ENCODE assay signal across 13 cellular contexts in genomic region chr6:165701564-165702354, GRCh38. TPM values are rescaled to one million over a fixed set of nuclear protein-coding genes. Genes with fewer than 3 reads are reported as not detected.
DNase-seq lines count a peak whose midpoint lies in the region; ATAC-seq, FAIRE-seq and TF ChIP-seq lines count a peak whose summit lies in the region.
"Had no signal": no experiment of that assay in that cellular context is flagged by ENCODE, and none has a peak within 500 bp of the region (broad histone marks: within the 10 kb centered on the region; RNA-seq: fewer than 3 reads in every experiment).

No MANE protein-coding gene starts in this region.

- no peaks in the 10 kb centered on the region for H3K4me1 ChIP-seq in small intestine (ENCODE audit: control insufficient read depth in 2 of 2, insufficient read depth in 1 of 2, low read depth in 1 of 2, low read length in 1 of 2)

- no peaks in the 10 kb centered on the region for H3K36me3 ChIP-seq in small intestine (ENCODE audit: control insufficient read depth in 2 of 2, insufficient read depth in 2 of 2, low read length in 2 of 2)

- H3K27ac Mint-ChIP-seq in chondrocyte (ENCODE audit: unreplicated experiment): peak overlapping the region; percentile 70
- no peak overlapping the region for H3K27ac Mint-ChIP-seq in activated CD8-positive, alpha-beta T cell treated with anti-CD3 and anti-CD28 coated beads for 36 hours
- H3K27ac Mint-ChIP-seq: naive thymus-derived CD4-positive, alpha-beta T cell had no signal

- no peaks in the 10 kb centered on the region for H3K27me3 ChIP-seq in small intestine (ENCODE audit: control insufficient read depth in 2 of 2, insufficient read depth in 2 of 2, low read length in 2 of 2)

- no peak overlapping the region for H3K27ac ChIP-seq in small intestine (ENCODE audit: low read depth in 1 of 2, low read length in 1 of 2)

- H3K9me3 Mint-ChIP-seq in chondrocyte (ENCODE audit: low read depth): peaks cover 7% of the 10 kb centered on the region
- peaks cover 2% of the 10 kb centered on the region for H3K9me3 Mint-ChIP-seq in activated CD8-positive, alpha-beta T cell treated with anti-CD3 and anti-CD28 coated beads for 36 hours

- ATAC-seq in GM18502 (IDR thresholded peaks at IDR 0.05; ENCODE audit: poor library complexity, unreplicated experiment) (peak; percentile 53), GM19468 (IDR thresholded peaks at IDR 0.05; ENCODE audit: extremely low read depth, unreplicated experiment) (peak; percentile 89), HG03108 (IDR thresholded peaks at IDR 0.05; ENCODE audit: unreplicated experiment) (peak; percentile 79)
- ATAC-seq in activated CD8-positive, alpha-beta T cell treated with anti-CD3 and anti-CD28 coated beads for 36 hours: no peak
- ATAC-seq: naive thymus-derived CD4-positive, alpha-beta T cell; stimulated activated naive CD8-positive, alpha-beta T cell treated with anti-CD3 and anti-CD28 coated beads, Interleukin-15, Interleukin-2, amounts not matched to agents 100 U/mL and 50 U/mL, for 24 hours had no signal

- intact Hi-C loops in activated CD8-positive, alpha-beta T cell treated with anti-CD3 and anti-CD28 coated beads for 36 hours (cut with micrococcal nuclease): no loop called here

- POLR2A ChIA-PET in activated CD8-positive, alpha-beta T cell treated with anti-CD3 and anti-CD28 coated beads for 36 hours (lab: Charles Lee): no interaction called here

- H3K4me3 Mint-ChIP-seq in chondrocyte (ENCODE audit: unreplicated experiment): no peak overlapping the region
- H3K4me3 Mint-ChIP-seq in activated CD8-positive, alpha-beta T cell treated with anti-CD3 and anti-CD28 coated beads for 36 hours: no peak overlapping the region
- H3K4me3 Mint-ChIP-seq: naive thymus-derived CD4-positive, alpha-beta T cell had no signal

- TF ChIP-seq CTCF in chondrocyte (IDR thresholded peaks at IDR 0.05): no peak
- no peak for TF ChIP-seq CTCF in D721Med (IDR thresholded peaks at IDR 0.05; ENCODE audit: insufficient read depth, missing control alignments)
- TF ChIP-seq CTCF in activated CD8-positive, alpha-beta T cell treated with anti-CD3 and anti-CD28 coated beads for 36 hours (IDR thresholded peaks at IDR 0.05): no peak

- no peak for FAIRE-seq in D721Med (lab: Jason Lieb, UNC)
- FAIRE-seq in small intestine (lab: Jason Lieb, UNC): no peak
- FAIRE-seq: keratinocyte had no signal

- H3K4me1 Mint-ChIP-seq in chondrocyte (ENCODE audit: low read depth): peaks cover 62% of the 10 kb centered on the region
- no peaks in the 10 kb centered on the region for H3K4me1 Mint-ChIP-seq in activated CD8-positive, alpha-beta T cell treated with anti-CD3 and anti-CD28 coated beads for 36 hours (ENCODE audit: low read depth)

- no peak overlapping the region for H3K4me3 ChIP-seq in small intestine (ENCODE audit: low read depth in 1 of 2, low read length in 2 of 2)

- no peaks in the 10 kb centered on the region for H3K36me3 Mint-ChIP-seq in chondrocyte (ENCODE audit: low read depth)
- H3K36me3 Mint-ChIP-seq in activated CD8-positive, alpha-beta T cell treated with anti-CD3 and anti-CD28 coated beads for 36 hours (ENCODE audit: low read depth): no peaks in the 10 kb centered on the region
- H3K36me3 Mint-ChIP-seq: naive thymus-derived CD4-positive, alpha-beta T cell had no signal

- CTCF ChIA-PET in activated CD8-positive, alpha-beta T cell treated with anti-CD3 and anti-CD28 coated beads for 36 hours (lab: Charles Lee): no interaction called here

- DNase-seq in chondrocyte (ENCODE audit: low spot score) (no peak), D721Med (ENCODE audit: insufficient read length, low spot score) (no peak), small intestine (no peak), OCI-M2 (lab: John Stamatoyannopoulos, UW; ENCODE audit: unreplicated experiment) (no peak)
- no peak for DNase-seq in activated CD8-positive, alpha-beta T cell treated with anti-CD3 and anti-CD28 coated beads for 36 hours
- DNase-seq: amygdala; naive thymus-derived CD4-positive, alpha-beta T cell; NCI-H2081; stimulated activated naive CD8-positive, alpha-beta T cell treated with anti-CD3 and anti-CD28 coated beads, Interleukin-15, Interleukin-2, amounts not matched to agents 100 U/mL and 50 U/mL, for 24 hours had no signal

- H3K9me3 ChIP-seq in small intestine (ENCODE audit: control insufficient read depth, low read depth): no peaks in the 10 kb centered on the region

- WGBS in small intestine, 3 donors: 92 to 95% (median 93%) methylated on average over 11 of the region's 11 CpGs

- no peaks in the 10 kb centered on the region for H3K27me3 Mint-ChIP-seq in chondrocyte (ENCODE audit: low read depth)
- H3K27me3 Mint-ChIP-seq in activated CD8-positive, alpha-beta T cell treated with anti-CD3 and anti-CD28 coated beads for 36 hours: peaks cover 3% of the 10 kb centered on the region
- H3K27me3 Mint-ChIP-seq: naive thymus-derived CD4-positive, alpha-beta T cell had no signal

RNA-seq across cellular contexts. Expression of gene PDE10A, which starts 38.7 kb away (rescaled TPM):
- total RNA-seq in chondrocyte: 10.4 to 14.3 TPM (median 13.7 TPM) in 3 replicates
- polyA plus RNA-seq in small intestine: 1 to 10 TPM in 1 of 3 donors, under 1 TPM in 2; 0.22 to 2.0 (median 0.54) TPM
- total RNA-seq in activated CD8-positive, alpha-beta T cell treated with anti-CD3 and anti-CD28 coated beads for 36 hours: not detected
- total RNA-seq: naive thymus-derived CD4-positive, alpha-beta T cell had no signal
- polyA plus RNA-seq: keratinocyte; naive thymus-derived CD4-positive, alpha-beta T cell had no signal
